In genomic region chr14:24964048-24964447, GRCh38 we compare ENCODE assay signal across 24 cellular contexts.
DNase-seq lines count a peak whose midpoint lies in the region; ATAC-seq, FAIRE-seq and TF ChIP-seq lines count a peak whose summit lies in the region.
"Had no signal": no experiment of that assay in that cellular context is flagged by ENCODE, and none has a peak within 500 bp of the region (broad histone marks: within the 10 kb centered on the region; RNA-seq: fewer than 3 reads in every experiment).

No MANE protein-coding gene starts in this region.

- TF ChIP-seq CTCF in HepG2 (CRISPR knock-in tag; IDR thresholded peaks at IDR 0.05), result no peak
- TF ChIP-seq CTCF in right lobe of liver (IDR thresholded peaks at IDR 0.05), result no peak
- TF ChIP-seq CTCF in hepatocyte (IDR thresholded peaks at IDR 0.05; ENCODE audit: poor library complexity), result no peak
- TF ChIP-seq CTCF in sigmoid colon (IDR thresholded peaks at IDR 0.05), result no peak

- CTCF ChIA-PET in HepG2 (lab: Yijun Ruan, JAX; ENCODE audit: low intra/inter-chr PET ratio, low total read pairs), result no interaction called here

- no peak overlapping the region for H3K4me3 ChIP-seq in HepG2 (replicated peaks in 1 of 3; ENCODE audit: insufficient read depth in 1 of 3, low read depth in 2 of 3, low read length in 3 of 3)
- no peak overlapping the region for H3K4me3 ChIP-seq in right lobe of liver
- no peak overlapping the region for H3K4me3 ChIP-seq in hepatocyte
- no peak overlapping the region for H3K4me3 ChIP-seq in sigmoid colon
- H3K4me3 ChIP-seq in SJCRH30, result no peak overlapping the region
- H3K4me3 ChIP-seq: BLaER1 treated with 17β-estradiol and CSF1 and Interleukin-3, amounts not matched to agents 10 nM and 100 nM; MG63 had no signal

- POLR2A ChIA-PET in HepG2 (lab: Yijun Ruan, JAX), result interaction anchor here (1.0 to 1.3 kb wide), 2 partner anchors 52 to 124 kb away, joined by 3 to 4 read pairs; no protein-coding TSS in a partner anchor

- no peak for FAIRE-seq in HepG2 (lab: Jason Lieb, UNC)
- FAIRE-seq: GM19239, H1 had no signal

- in situ Hi-C loops in HepG2 (cut with HindIII; ENCODE audit: extremely low pct_ligation_motif_present, low pct_unique_long_range_greater_than_20kb), result no loop called here

- H3K4me2 ChIP-seq in HepG2 (ENCODE audit: low read depth, low read length), result no peak overlapping the region
- H3K4me2 ChIP-seq in hepatocyte, result no peak overlapping the region
- H3K4me2 ChIP-seq: BLaER1 treated with 17β-estradiol and CSF1 and Interleukin-3, amounts not matched to agents 10 nM and 100 nM had no signal

- TF ChIP-seq POLR2A in HepG2 (IDR thresholded peaks at IDR 0.05; ENCODE audit: insufficient read depth in 1 of 2, low read depth in 2 of 2, low read length in 2 of 2) (no peak), right lobe of liver (IDR thresholded peaks at IDR 0.05) (no peak), sigmoid colon (IDR thresholded peaks at IDR 0.05) (no peak)

- H3K9ac ChIP-seq in HepG2 (ENCODE audit: insufficient read depth, low read depth, low read length), result no peak overlapping the region
- H3K9ac ChIP-seq: BLaER1 treated with 17β-estradiol and CSF1 and Interleukin-3, amounts not matched to agents 10 nM and 100 nM had no signal

- TF ChIP-seq RAD21 in HepG2 (CRISPR knock-in tag; IDR thresholded peaks at IDR 0.05), result no peak

- no peaks in the 10 kb centered on the region for H3K9me2 ChIP-seq in hepatocyte (replicated peaks; ENCODE audit: insufficient read depth)

- TF ChIP-seq EP300 in HepG2 (IDR thresholded peaks at IDR 0.05; ENCODE audit: low read depth in 2 of 2, low read length in 2 of 2) (no peak), HepG2 (CRISPR knock-in tag; IDR thresholded peaks at IDR 0.05; ENCODE audit: borderline replicate concordance) (no peak), sigmoid colon (IDR thresholded peaks at IDR 0.05) (no peak)

- H3K36me3 ChIP-seq in HepG2 (replicated peaks in 1 of 2; ENCODE audit: control insufficient read depth in 1 of 2, insufficient read depth in 2 of 2, low read length in 2 of 2) (no peaks in the 10 kb centered on the region), right lobe of liver (no peaks in the 10 kb centered on the region), hepatocyte (replicated peaks; ENCODE audit: insufficient read depth, low read depth) (no peaks in the 10 kb centered on the region), sigmoid colon (no peaks in the 10 kb centered on the region), SJCRH30 (no peaks in the 10 kb centered on the region)
- H3K36me3 ChIP-seq: BLaER1 treated with 17β-estradiol and CSF1 and Interleukin-3, amounts not matched to agents 10 nM and 100 nM; MG63 had no signal

- H3K9me3 ChIP-seq in HepG2 (ENCODE audit: low read length), result no peaks in the 10 kb centered on the region
- H3K9me3 ChIP-seq in right lobe of liver, result no peaks in the 10 kb centered on the region
- no peaks in the 10 kb centered on the region for H3K9me3 ChIP-seq in hepatocyte (ENCODE audit: low read depth)
- H3K9me3 ChIP-seq in sigmoid colon, result no peaks in the 10 kb centered on the region
- no peaks in the 10 kb centered on the region for H3K9me3 ChIP-seq in SJCRH30 (replicated peaks)
- H3K9me3 ChIP-seq: BLaER1 treated with 17β-estradiol and CSF1 and Interleukin-3, amounts not matched to agents 10 nM and 100 nM; MG63 had no signal

- BruUV-seq in HepG2 (replicated peaks; lab: Mats Ljungman, UMichigan), result no TSS peak

- no peaks in the 10 kb centered on the region for H3K27me3 ChIP-seq in HepG2 (ENCODE audit: control insufficient read depth in 1 of 2, insufficient read depth in 2 of 2, low read length in 2 of 2)
- H3K27me3 ChIP-seq in right lobe of liver, result no peaks in the 10 kb centered on the region
- no peaks in the 10 kb centered on the region for H3K27me3 ChIP-seq in hepatocyte
- H3K27me3 ChIP-seq in sigmoid colon, result no peaks in the 10 kb centered on the region
- no peaks in the 10 kb centered on the region for H3K27me3 ChIP-seq in SJCRH30
- H3K27me3 ChIP-seq: BLaER1 treated with 17β-estradiol and CSF1 and Interleukin-3, amounts not matched to agents 10 nM and 100 nM; MG63 had no signal

- no peak overlapping the region for H2AFZ ChIP-seq in HepG2 (ENCODE audit: low read length)
- no peak overlapping the region for H2AFZ ChIP-seq in hepatocyte

- H3K4me1 ChIP-seq in HepG2 (ENCODE audit: insufficient read depth, low read length) (peaks cover 44% of the 10 kb centered on the region), right lobe of liver (peaks cover 0 to 4% (median 0%) of the 10 kb centered on the region in 4 donors), hepatocyte (ENCODE audit: insufficient read depth) (peaks cover 57% of the 10 kb centered on the region), sigmoid colon (peaks cover 0 to 61% (median 51%) of the 10 kb centered on the region in 4 donors), SJCRH30 (peaks cover 6% of the 10 kb centered on the region)
- H3K4me1 ChIP-seq: BLaER1 treated with 17β-estradiol and CSF1 and Interleukin-3, amounts not matched to agents 10 nM and 100 nM had no signal

- intact Hi-C loops in HepG2 (cut with micrococcal nuclease; ENCODE audit: unreplicated experiment) (no loop called here), right lobe of liver (cut with DNase I) (no loop called here), sigmoid colon (cut with DNase I) (no loop called here)

- ATAC-seq in HepG2 (no peak), right lobe of liver (no peak)
- ATAC-seq: Right ventricle myocardium inferior had no signal

- DNase-seq in HepG2 (ENCODE audit: low spot score) (no peak), right lobe of liver (no peak), hepatocyte (ENCODE audit: low spot score) (no peak), sigmoid colon (no peak), OCI-M1 (lab: John Stamatoyannopoulos, UW) (no peak), nucleus accumbens (lab: John Stamatoyannopoulos, UW) (no peak), SJCRH30 (no peak), NCI-H524 treated with DMSO at 0.1 percent for 48 hours (lab: John Stamatoyannopoulos, UW) (no peak)
- DNase-seq: 8988T; Calu3; CD8-positive, alpha-beta memory T cell; DMS53; EL; GF-D8; MG63; NCI-H1048; NCI-H1417 treated with DMSO at 0.1 percent for 48 hours; NCI-H187; NCI-H446; NCI-H526 treated with DMSO at 0.1 percent for 48 hours had no signal

- peaks cover 2% of the 10 kb centered on the region for H3K79me2 ChIP-seq in HepG2 (ENCODE audit: insufficient read depth, low read length)
- peaks cover 51% of the 10 kb centered on the region for H3K79me2 ChIP-seq in hepatocyte

- H3K27ac ChIP-seq in HepG2 (ENCODE audit: extremely low read length, insufficient read depth, low read length), result no peak overlapping the region
- no peak overlapping the region for H3K27ac ChIP-seq in right lobe of liver
- H3K27ac ChIP-seq in hepatocyte, result peak overlapping the region; percentile 92
- peak overlapping the region in 3 of 4 donors; percentile 76 to 84 (median 79) for H3K27ac ChIP-seq in sigmoid colon
- no peak overlapping the region for H3K27ac ChIP-seq in SJCRH30
- H3K27ac ChIP-seq: BLaER1 treated with 17β-estradiol and CSF1 and Interleukin-3, amounts not matched to agents 10 nM and 100 nM had no signal

- WGBS in HepG2 (ENCODE audit: low lambda C conversion rate), result 86% methylated on average over 2 of the region's 2 CpGs
- 75% methylated on average over 1 of the region's 2 CpGs for WGBS in right lobe of liver (ENCODE audit: insufficient coverage, low coverage, low lambda C conversion rate, missing lambda C conversion rate)
- 87% methylated on average over 2 of the region's 2 CpGs for WGBS in hepatocyte (ENCODE audit: low lambda C conversion rate, missing lambda C conversion rate)
- WGBS in sigmoid colon, 2 donors, result 91% methylated on average over 2 of the region's 2 CpGs

- H4K20me1 ChIP-seq in HepG2 (ENCODE audit: insufficient read depth, low read length) (no peaks in the 10 kb centered on the region), hepatocyte (ENCODE audit: insufficient read depth, poor library complexity, severe bottlenecking) (no peaks in the 10 kb centered on the region)
- H4K20me1 ChIP-seq: BLaER1 treated with 17β-estradiol and CSF1 and Interleukin-3, amounts not matched to agents 10 nM and 100 nM had no signal

TF ChIP-seq in HepG2, 621 proteins besides CTCF, POLR2A, EP300 and RAD21:
- no peak for TF ChIP-seq SOX13 (IDR thresholded peaks at IDR 0.05)
- no peak for TF ChIP-seq SOX13 (CRISPR knock-in tag; conservative IDR thresholded peaks at IDR 0.05 in 1 of 2, IDR thresholded peaks at IDR 0.05 in 1 of 2)
- peak; percentile 95 for TF ChIP-seq ZNF331 (CRISPR knock-in tag; IDR thresholded peaks at IDR 0.05)

Comparison
In these comparisons a context has a peak if more than half of its experiments do, and no peak if none do; other contexts are left out.
1. H3K27ac ChIP-seq: peak in hepatocyte (single experiment) and sigmoid colon (3 of 4); none in HepG2 (single experiment), right lobe of liver (0 of 3) and SJCRH30 (single experiment).